Comparison of ENCODE assay signal across 1 cellular context in the genomic region with DNA sequence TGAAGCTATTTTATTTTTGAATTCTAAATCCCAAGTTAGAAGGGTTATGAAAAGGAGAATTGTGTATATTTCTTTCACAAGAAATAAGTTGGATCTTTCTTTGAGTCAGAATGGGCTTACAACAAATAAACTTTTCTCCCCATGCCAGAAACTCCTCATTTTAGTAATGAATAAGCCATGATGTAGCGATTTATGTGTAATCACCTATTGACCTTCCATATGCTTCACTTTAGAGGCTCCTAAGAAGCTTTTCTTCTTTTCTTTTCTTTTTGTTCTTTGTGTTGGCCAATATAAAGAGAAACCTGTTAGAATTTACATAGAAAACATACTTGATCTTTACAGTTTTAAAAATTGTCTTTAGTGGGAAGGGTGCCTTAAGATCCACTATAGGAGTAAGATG.
TF ChIP-seq lines count a peak whose summit lies in the region.

No MANE protein-coding gene starts in this region.

TF ChIP-seq in IMR-90, 13 proteins besides CTCF, POLR2A, EP300 and RAD21:
- TF ChIP-seq NFE2L2 (IDR thresholded peaks at IDR 0.05; ENCODE audit: low read depth, low read length), result no peak
- TF ChIP-seq CEBPB (IDR thresholded peaks at IDR 0.05; ENCODE audit: low read depth, low read length), result no peak; the same call in 1 of the 2 replicates
- TF ChIP-seq SMC3 (IDR thresholded peaks at IDR 0.05; ENCODE audit: low read depth, low read length), result no peak
- no peak for TF ChIP-seq RCOR1 (IDR thresholded peaks at IDR 0.05; ENCODE audit: insufficient replicate concordance, low read length)
- no peak for TF ChIP-seq FOS (IDR thresholded peaks at IDR 0.05; ENCODE audit: low read depth, low read length)
- no peak for TF ChIP-seq BHLHE40 (IDR thresholded peaks at IDR 0.05; ENCODE audit: low read depth, low read length)
- no peak for TF ChIP-seq CHD1 (IDR thresholded peaks at IDR 0.05; ENCODE audit: low read depth, low read length)
- no peak for TF ChIP-seq MXI1 (IDR thresholded peaks at IDR 0.05; ENCODE audit: borderline replicate concordance, low read depth, low read length)
- no peak for TF ChIP-seq MAFK (IDR thresholded peaks at IDR 0.05; ENCODE audit: low read depth, low read length)
- TF ChIP-seq RFX5 (IDR thresholded peaks at IDR 0.05; ENCODE audit: low read depth, low read length), result no peak
- TF ChIP-seq, protein P1, sequence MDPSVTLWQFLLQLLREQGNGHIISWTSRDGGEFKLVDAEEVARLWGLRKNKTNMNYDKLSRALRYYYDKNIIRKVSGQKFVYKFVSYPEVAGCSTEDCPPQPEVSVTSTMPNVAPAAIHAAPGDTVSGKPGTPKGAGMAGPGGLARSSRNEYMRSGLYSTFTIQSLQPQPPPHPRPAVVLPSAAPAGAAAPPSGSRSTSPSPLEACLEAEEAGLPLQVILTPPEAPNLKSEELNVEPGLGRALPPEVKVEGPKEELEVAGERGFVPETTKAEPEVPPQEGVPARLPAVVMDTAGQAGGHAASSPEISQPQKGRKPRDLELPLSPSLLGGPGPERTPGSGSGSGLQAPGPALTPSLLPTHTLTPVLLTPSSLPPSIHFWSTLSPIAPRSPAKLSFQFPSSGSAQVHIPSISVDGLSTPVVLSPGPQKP (IDR thresholded peaks at IDR 0.05; ENCODE audit: borderline replicate concordance, low read depth, low read length), result no peak
- no peak for TF ChIP-seq MAZ (IDR thresholded peaks at IDR 0.05; ENCODE audit: borderline replicate concordance, low read depth, low read length)
- TF ChIP-seq, protein P2, sequence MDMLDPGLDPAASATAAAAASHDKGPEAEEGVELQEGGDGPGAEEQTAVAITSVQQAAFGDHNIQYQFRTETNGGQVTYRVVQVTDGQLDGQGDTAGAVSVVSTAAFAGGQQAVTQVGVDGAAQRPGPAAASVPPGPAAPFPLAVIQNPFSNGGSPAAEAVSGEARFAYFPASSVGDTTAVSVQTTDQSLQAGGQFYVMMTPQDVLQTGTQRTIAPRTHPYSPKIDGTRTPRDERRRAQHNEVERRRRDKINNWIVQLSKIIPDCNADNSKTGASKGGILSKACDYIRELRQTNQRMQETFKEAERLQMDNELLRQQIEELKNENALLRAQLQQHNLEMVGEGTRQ (IDR thresholded peaks at IDR 0.05; ENCODE audit: low read depth, low read length), result no peak
